12 cellular contexts compared by ENCODE assay signal in genomic region chr20:36845288-36845969, GRCh38. TPM values are rescaled to one million over a fixed set of nuclear protein-coding genes. Genes with fewer than 3 reads are reported as not detected.
A peak's percentile ranks its signal among the peaks of the same experiment; 100 is the strongest.
DNase-seq lines count a peak whose midpoint lies in the region; ATAC-seq and TF ChIP-seq lines count a peak whose summit lies in the region.
"Had no signal": no experiment of that assay in that cellular context is flagged by ENCODE, and none has a peak within 500 bp of the region (broad histone marks: within the 10 kb centered on the region; RNA-seq: fewer than 3 reads in every experiment).

No MANE protein-coding gene starts in this region.

- H3K27ac Mint-ChIP-seq in HFFc6, result peak overlapping the region; percentile 98
- peak overlapping the region; percentile 55 for H3K27ac Mint-ChIP-seq in activated CD8-positive, alpha-beta T cell treated with anti-CD3 and anti-CD28 coated beads for 36 hours
- peak overlapping the region; percentile 100 for H3K27ac Mint-ChIP-seq in stimulated activated memory B cell treated with anti-CD40 and anti-IgM and Interleukin-4, amounts not matched to agents 10 μg/mL and 1 μg/mL and 100 μg/mL, for 72 hours
- H3K27ac Mint-ChIP-seq: nephron had no signal

- H3K27me3 Mint-ChIP-seq in HFFc6 (ENCODE audit: insufficient read depth), result peaks cover 2% of the 10 kb centered on the region
- no peaks in the 10 kb centered on the region for H3K27me3 Mint-ChIP-seq in activated CD8-positive, alpha-beta T cell treated with anti-CD3 and anti-CD28 coated beads for 36 hours
- H3K27me3 Mint-ChIP-seq in stimulated activated memory B cell treated with anti-CD40 and anti-IgM and Interleukin-4, amounts not matched to agents 10 μg/mL and 1 μg/mL and 100 μg/mL, for 72 hours, result no peaks in the 10 kb centered on the region

- DNase-seq in HFFc6, result no peak
- DNase-seq in activated CD8-positive, alpha-beta T cell treated with anti-CD3 and anti-CD28 coated beads for 36 hours, result no peak
- DNase-seq in hypothalamus (lab: John Stamatoyannopoulos, UW), result peak in 40 of 51 donors; percentile 30 to 81 (median 58)
- no peak for DNase-seq in DMS53 treated with DMSO at 0.1 percent for 48 hours (lab: John Stamatoyannopoulos, UW; ENCODE audit: unreplicated experiment)
- DNase-seq in stimulated activated CD4-positive, alpha-beta T cell treated with anti-CD3 and anti-CD28 coated beads, Interleukin-1b, Interleukin-23, amount 100 ng/mL, for 48 hours, result no peak
- no peak for DNase-seq in ureter (ENCODE audit: low spot score)
- DNase-seq: activated CD8-positive, alpha-beta memory T cell treated with anti-CD3 and anti-CD28 coated beads, Interleukin-2, amount 50 U/mL, for 48 hours; GF-D8; RPMI8226 had no signal

- peaks cover 71% of the 10 kb centered on the region for H3K4me1 Mint-ChIP-seq in HFFc6 (ENCODE audit: low read depth)
- peaks cover 35% of the 10 kb centered on the region for H3K4me1 Mint-ChIP-seq in activated CD8-positive, alpha-beta T cell treated with anti-CD3 and anti-CD28 coated beads for 36 hours (ENCODE audit: low read depth)
- H3K4me1 Mint-ChIP-seq in stimulated activated memory B cell treated with anti-CD40 and anti-IgM and Interleukin-4, amounts not matched to agents 10 μg/mL and 1 μg/mL and 100 μg/mL, for 72 hours, result peaks cover 87% of the 10 kb centered on the region

- no peak for ATAC-seq in activated CD8-positive, alpha-beta T cell treated with anti-CD3 and anti-CD28 coated beads for 36 hours
- ATAC-seq in stimulated activated memory B cell treated with anti-CD40 and anti-IgM and Interleukin-4, amounts not matched to agents 10 μg/mL and 1 μg/mL and 100 μg/mL, for 72 hours, result peak; percentile 28
- ATAC-seq in GM19351 (IDR thresholded peaks at IDR 0.05; ENCODE audit: unreplicated experiment), result no peak

- POLR2A ChIA-PET in activated CD8-positive, alpha-beta T cell treated with anti-CD3 and anti-CD28 coated beads for 36 hours (lab: Charles Lee), result interaction anchor here (0.9 to 3.9 kb wide), 2 partner anchors 18 to 41 kb away, joined by 3 to 20 read pairs; a partner anchor contains a TSS

- H3K9me3 Mint-ChIP-seq in HFFc6, result no peaks in the 10 kb centered on the region
- no peaks in the 10 kb centered on the region for H3K9me3 Mint-ChIP-seq in activated CD8-positive, alpha-beta T cell treated with anti-CD3 and anti-CD28 coated beads for 36 hours
- H3K9me3 Mint-ChIP-seq in stimulated activated memory B cell treated with anti-CD40 and anti-IgM and Interleukin-4, amounts not matched to agents 10 μg/mL and 1 μg/mL and 100 μg/mL, for 72 hours, result no peaks in the 10 kb centered on the region
- H3K9me3 Mint-ChIP-seq: nephron had no signal

- CTCF ChIA-PET in activated CD8-positive, alpha-beta T cell treated with anti-CD3 and anti-CD28 coated beads for 36 hours (lab: Charles Lee), result interaction anchor here (0.8 to 4.2 kb wide), 5 partner anchors 9 to 37 kb away, joined by 4 to 21 read pairs (median 6); a partner anchor contains a TSS

- H3K36me3 Mint-ChIP-seq in HFFc6 (ENCODE audit: low read depth), result peaks cover 15% of the 10 kb centered on the region
- no peaks in the 10 kb centered on the region for H3K36me3 Mint-ChIP-seq in activated CD8-positive, alpha-beta T cell treated with anti-CD3 and anti-CD28 coated beads for 36 hours (ENCODE audit: low read depth)
- H3K36me3 Mint-ChIP-seq in stimulated activated memory B cell treated with anti-CD40 and anti-IgM and Interleukin-4, amounts not matched to agents 10 μg/mL and 1 μg/mL and 100 μg/mL, for 72 hours, result no peaks in the 10 kb centered on the region

- no peak for TF ChIP-seq CTCF in HFFc6 (IDR thresholded peaks at IDR 0.05)
- no peak for TF ChIP-seq CTCF in activated CD8-positive, alpha-beta T cell treated with anti-CD3 and anti-CD28 coated beads for 36 hours (IDR thresholded peaks at IDR 0.05)

- H3K4me3 Mint-ChIP-seq in HFFc6, result no peak overlapping the region
- no peak overlapping the region for H3K4me3 Mint-ChIP-seq in activated CD8-positive, alpha-beta T cell treated with anti-CD3 and anti-CD28 coated beads for 36 hours
- peak overlapping the region; percentile 69 for H3K4me3 Mint-ChIP-seq in stimulated activated memory B cell treated with anti-CD40 and anti-IgM and Interleukin-4, amounts not matched to agents 10 μg/mL and 1 μg/mL and 100 μg/mL, for 72 hours
- H3K4me3 Mint-ChIP-seq: nephron had no signal

- intact Hi-C loops in activated CD8-positive, alpha-beta T cell treated with anti-CD3 and anti-CD28 coated beads for 36 hours (cut with micrococcal nuclease), result no loop called here

RNA-seq across cellular contexts. Expression of gene TLDC2, which starts 30.5 kb away (rescaled TPM):
- under 1 TPM; 0.17 to 0.55 (median 0.39) TPM for total RNA-seq in HFFc6 (2021; fragmentation: NEBNext Ultra II Directional; extraction: Animal tissue kit (Norgen Biotek cat#: 25700))
- total RNA-seq in activated CD8-positive, alpha-beta T cell treated with anti-CD3 and anti-CD28 coated beads for 36 hours, result not detected
- 0.36 TPM for total RNA-seq in ureter

Comparison
In these comparisons a context has a peak if more than half of its experiments do, and no peak if none do; other contexts are left out.
1. DNase-seq: peak in hypothalamus (40 of 51); none in HFFc6 (single experiment), activated CD8-positive, alpha-beta T cell treated with anti-CD3 and anti-CD28 coated beads for 36 hours (single experiment), DMS53 treated with DMSO at 0.1 percent for 48 hours (single experiment), stimulated activated CD4-positive, alpha-beta T cell treated with anti-CD3 and anti-CD28 coated beads, Interleukin-1b, Interleukin-23, amount 100 ng/mL, for 48 hours (single experiment) and ureter (single experiment).
2. Peak in every context shown above with its lines, with median percentiles within 50 percentile points of each other: H3K27ac Mint-ChIP-seq.